8 cellular contexts compared by ENCODE assay signal in genomic region chr11:63023851-63024648, GRCh38. TPM values are rescaled to one million over a fixed set of nuclear protein-coding genes. Genes with fewer than 3 reads are reported as not detected.
DNase-seq lines count a peak whose midpoint lies in the region; ATAC-seq, FAIRE-seq and TF ChIP-seq lines count a peak whose summit lies in the region.

No MANE protein-coding gene starts in this region.

- ATAC-seq in GM21515 (IDR thresholded peaks at IDR 0.05; ENCODE audit: unreplicated experiment) (peak; percentile 62), HG03280 (IDR thresholded peaks at IDR 0.05; ENCODE audit: unreplicated experiment) (no peak)

- intact Hi-C loops in breast epithelium (cut with DNase I; ENCODE audit: low total_unique reads): loop anchor here (5.0 kb wide), 1 partner anchor 117 kb away; no protein-coding TSS in a partner anchor

- FAIRE-seq in islet of Langerhans (lab: Jason Lieb, UNC): peak; percentile 53

- H3K36me3 ChIP-seq in BE2C: no peaks in the 10 kb centered on the region
- no peaks in the 10 kb centered on the region for H3K36me3 ChIP-seq in WERI-Rb-1
- no peaks in the 10 kb centered on the region for H3K36me3 ChIP-seq in breast epithelium

- peak; percentile 92 for TF ChIP-seq CTCF in BE2C (IDR thresholded peaks at IDR 0.05; ENCODE audit: low read depth, low read length)
- TF ChIP-seq CTCF in WERI-Rb-1 (IDR thresholded peaks at IDR 0.05; ENCODE audit: low read depth, low read length): peak; percentile 89
- TF ChIP-seq CTCF in breast epithelium (IDR thresholded peaks at IDR 0.05): peak; percentile 99

- H3K4me1 ChIP-seq in BE2C (peaks cover 27% of the 10 kb centered on the region), breast epithelium (no peaks in the 10 kb centered on the region)

- DNase-seq in BE2C: peak; percentile 83
- DNase-seq in NCI-H2171 treated with DMSO at 0.1 percent for 48 hours (lab: John Stamatoyannopoulos, UW): peak; percentile 72
- DNase-seq in WERI-Rb-1: peak; percentile 88
- peak; percentile 78 to 90 for DNase-seq in breast epithelium (ENCODE audit: low spot score in 2 of 2)
- peak; percentile 90 for DNase-seq in stimulated activated CD4-positive, alpha-beta T cell treated with anti-CD3 and anti-CD28 coated beads, Interleukin-15, amount 100 ng/mL, for 24 hours

- H3K4me3 ChIP-seq in BE2C (ENCODE audit: low read depth, low read length) (no peak overlapping the region), WERI-Rb-1 (ENCODE audit: low read depth, low read length) (no peak overlapping the region), breast epithelium (peak overlapping the region in 1 of 3 donors; percentile 12)

- no peak for TF ChIP-seq POLR2A in breast epithelium (IDR thresholded peaks at IDR 0.05)

- H3K9me3 ChIP-seq in BE2C (no peaks in the 10 kb centered on the region), WERI-Rb-1 (ENCODE audit: severe bottlenecking) (no peaks in the 10 kb centered on the region), breast epithelium (no peaks in the 10 kb centered on the region)

- H3K27me3 ChIP-seq in BE2C (no peaks in the 10 kb centered on the region), WERI-Rb-1 (ENCODE audit: insufficient read depth, low read depth, severe bottlenecking) (no peaks in the 10 kb centered on the region), breast epithelium (no peaks in the 10 kb centered on the region)

- no peak overlapping the region for H3K27ac ChIP-seq in WERI-Rb-1
- no peak overlapping the region for H3K27ac ChIP-seq in breast epithelium

RNA-seq across cellular contexts. Expression of gene SLC22A8, which starts 8.4 kb away (rescaled TPM):
- polyA plus RNA-seq in BE2C (2012; ENCODE audit: insufficient read depth, insufficient read length, low read depth): not detected
- not detected for total RNA-seq in breast epithelium

RNA-seq across cellular contexts. Expression of gene SLC22A6, which starts 39.3 kb away (rescaled TPM):
- not detected for polyA plus RNA-seq in BE2C (2012; ENCODE audit: insufficient read depth, insufficient read length, low read depth)
- total RNA-seq in breast epithelium: not detected
